Comparison of ENCODE assay signal across 8 cellular contexts in the genomic region with DNA sequence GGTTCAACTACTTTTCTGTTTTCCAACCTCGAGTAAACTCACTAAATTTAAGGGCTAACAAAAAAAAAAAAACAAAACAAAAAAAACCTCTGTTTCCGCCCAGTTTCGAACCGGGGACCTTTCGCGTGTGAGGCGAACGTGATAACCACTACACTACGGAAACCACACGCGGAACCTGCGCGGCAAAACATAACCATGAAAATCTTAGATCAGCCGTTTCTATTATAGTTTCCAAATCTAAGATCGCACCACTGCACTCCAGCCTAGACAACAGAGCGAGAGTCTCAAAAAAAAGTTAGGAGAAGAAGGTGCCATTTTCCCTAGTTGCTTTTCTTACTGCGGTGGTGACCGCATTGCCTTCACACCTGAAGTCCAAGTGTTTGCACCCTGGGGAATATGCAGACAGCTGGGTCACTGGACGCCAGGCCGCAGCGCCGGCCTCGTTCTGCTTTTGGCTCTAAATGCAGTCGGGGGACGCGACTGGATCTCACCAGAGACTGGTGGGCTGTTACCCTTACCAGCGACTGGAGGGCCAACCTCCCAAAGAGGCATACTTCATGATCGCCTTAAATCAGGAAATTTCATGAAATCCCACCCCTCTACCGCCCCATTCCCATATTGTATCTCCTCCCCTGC.
DNase-seq lines count a peak whose midpoint lies in the region; ATAC-seq, FAIRE-seq and TF ChIP-seq lines count a peak whose summit lies in the region.
"Not testable (repeated sequence)": the region's sequence is repeated elsewhere in the genome, so short reads cannot be mapped to it uniquely, and the experiment has no call there.

No MANE protein-coding gene starts in this region.

- not testable (repeated sequence) for H3K27me3 ChIP-seq in SJCRH30; esophagus (ENCODE audit: control insufficient read depth in 1 of 2, insufficient read depth in 2 of 2, low read length in 2 of 2)

- H3K9ac ChIP-seq in kidney (ENCODE audit: low read length in 2 of 2): not testable (repeated sequence)

- H3K27me3 Mint-ChIP-seq in progenitor cell of endocrine pancreas: not testable (repeated sequence)

- peak overlapping the region; percentile 64 for H3K4me3 ChIP-seq in SJCRH30
- peak overlapping the region; percentile 49 to 60 for H3K4me3 ChIP-seq in esophagus (ENCODE audit: low read depth in 1 of 2, low read length in 2 of 2)
- H3K4me3 ChIP-seq in kidney (ENCODE audit: low read length in 2 of 2): peak overlapping the region; percentile 47 to 61
- H3K4me3 ChIP-seq in urinary bladder (ENCODE audit: low read depth, low read length): peak overlapping the region; percentile 23

- ATAC-seq in HG02938 (IDR thresholded peaks at IDR 0.05; ENCODE audit: unreplicated experiment): peak; percentile 48

- 2 to 3% methylated on average over 29 of the region's 29 CpGs for WGBS in esophagus, 2 donors
- WGBS in urinary bladder: 1% methylated on average over 29 of the region's 29 CpGs

- FAIRE-seq in kidney (lab: Jason Lieb, UNC): not testable (repeated sequence)

- peak overlapping the region; percentile 75 for H3K4me3 Mint-ChIP-seq in progenitor cell of endocrine pancreas (ENCODE audit: low read depth)

- intact Hi-C loops in kidney (cut with DNase I): not testable (repeated sequence)

- not testable (repeated sequence) for H3K36me3 ChIP-seq in SJCRH30; esophagus (ENCODE audit: control insufficient read depth in 2 of 2, insufficient read depth in 2 of 2, low read length in 1 of 2); kidney (ENCODE audit: control insufficient read depth in 1 of 2, insufficient read depth in 2 of 2, low read length in 2 of 2); urinary bladder (ENCODE audit: insufficient read depth)

- peak overlapping the region; percentile 93 for H3K27ac Mint-ChIP-seq in progenitor cell of endocrine pancreas

- H3K4me1 ChIP-seq in SJCRH30; esophagus (ENCODE audit: control insufficient read depth in 2 of 2, insufficient read depth in 2 of 2, low read length in 1 of 2); kidney (ENCODE audit: control insufficient read depth in 1 of 2, insufficient read depth in 1 of 2, low read depth in 1 of 2, low read length in 2 of 2); urinary bladder (ENCODE audit: insufficient read depth): not testable (repeated sequence)

- not testable (repeated sequence) for H3K4me1 Mint-ChIP-seq in progenitor cell of endocrine pancreas (ENCODE audit: low read depth)

- H3K9me3 ChIP-seq in SJCRH30 (replicated peaks); esophagus (ENCODE audit: control insufficient read depth in 2 of 2, insufficient read depth in 1 of 2, low read depth in 1 of 2, low read length in 1 of 2); kidney (ENCODE audit: control insufficient read depth in 1 of 2, low read length in 2 of 2): not testable (repeated sequence)

- not testable (repeated sequence) for TF ChIP-seq CTCF in kidney (IDR thresholded peaks at IDR 0.05; ENCODE audit: borderline replicate concordance, extremely low read depth, insufficient read depth); progenitor cell of endocrine pancreas (IDR thresholded peaks at IDR 0.05; ENCODE audit: unreplicated experiment)

- not testable (repeated sequence) for H3K27ac ChIP-seq in SJCRH30; esophagus (ENCODE audit: low read depth in 2 of 2, low read length in 1 of 2); kidney (ENCODE audit: low read depth in 2 of 2, low read length in 2 of 2); urinary bladder (ENCODE audit: low read depth)

- H3K36me3 Mint-ChIP-seq in progenitor cell of endocrine pancreas (ENCODE audit: insufficient read depth): not testable (repeated sequence)

- not testable (repeated sequence) for H3K9me3 Mint-ChIP-seq in progenitor cell of endocrine pancreas (ENCODE audit: low read depth)

- DNase-seq in GM03348 (ENCODE audit: low spot score) (peak; percentile 6), SJCRH30 (peak; percentile 15 to 51), kidney (peak; percentile 52)
- DNase-seq in activated effector memory CD4-positive, alpha-beta T cell treated with anti-CD3 and anti-CD28 coated beads, Interleukin-2, amount 50 U/mL, for 16 hours: peak; percentile 68
- DNase-seq in progenitor cell of endocrine pancreas (ENCODE audit: low spot score, unreplicated experiment): not testable (repeated sequence)
